3 cellular contexts compared by ENCODE assay signal in genomic region chr14:26594756-26595545, GRCh38.
TF ChIP-seq lines count a peak whose summit lies in the region.

No MANE protein-coding gene starts in this region.

TF ChIP-seq in A549, 52 proteins besides CTCF, POLR2A, EP300 and RAD21 (continued from another document):
- no peak for TF ChIP-seq NR3C1 (IDR thresholded peaks at IDR 0.05)

TF ChIP-seq in neural cell, 6 proteins besides CTCF, POLR2A, EP300 and RAD21:
- TF ChIP-seq REST (IDR thresholded peaks at IDR 0.05; ENCODE audit: borderline replicate concordance): peak; percentile 3
- TF ChIP-seq MXI1 (conservative IDR thresholded peaks at IDR 0.05; ENCODE audit: poor library complexity, severe bottlenecking): no peak
TF ChIP-seq in neural cell: peak in this region for 1.

TF ChIP-seq in HepG2, 621 proteins besides CTCF, POLR2A, EP300 and RAD21:
- TF ChIP-seq HMG20B (CRISPR knock-in tag; conservative IDR thresholded peaks at IDR 0.05) (no peak), SRSF4 (IDR thresholded peaks at IDR 0.05; ENCODE audit: low read depth, low read length, poor library complexity, severe bottlenecking) (no peak), ZNF3 (CRISPR knock-in tag; IDR thresholded peaks at IDR 0.05) (no peak), ZBTB40 (IDR thresholded peaks at IDR 0.05) (no peak), ZBTB40 (CRISPR knock-in tag; IDR thresholded peaks at IDR 0.05) (no peak), THAP8 (CRISPR knock-in tag; IDR thresholded peaks at IDR 0.05; ENCODE audit: borderline replicate concordance) (no peak), ZNF136 (CRISPR knock-in tag; IDR thresholded peaks at IDR 0.05; ENCODE audit: low read depth) (no peak), FOXJ3 (CRISPR knock-in tag; IDR thresholded peaks at IDR 0.05; ENCODE audit: borderline replicate concordance) (no peak), SETDB1 (CRISPR knock-in tag; IDR thresholded peaks at IDR 0.05; ENCODE audit: borderline replicate concordance) (no peak), PBX2 (CRISPR knock-in tag; IDR thresholded peaks at IDR 0.05) (no peak), ZNF234 (CRISPR knock-in tag; conservative IDR thresholded peaks at IDR 0.05) (no peak), ZBTB46 (CRISPR knock-in tag; IDR thresholded peaks at IDR 0.05; ENCODE audit: borderline replicate concordance) (no peak), ZNF205 (CRISPR knock-in tag; IDR thresholded peaks at IDR 0.05) (no peak), SP140L (CRISPR knock-in tag; IDR thresholded peaks at IDR 0.05; ENCODE audit: borderline replicate concordance) (no peak), SOX13 (IDR thresholded peaks at IDR 0.05) (no peak), SOX13 (CRISPR knock-in tag; conservative IDR thresholded peaks at IDR 0.05 in 1 of 2, IDR thresholded peaks at IDR 0.05 in 1 of 2) (no peak), E2F1 (CRISPR knock-in tag; IDR thresholded peaks at IDR 0.05) (no peak), FOXP4 (CRISPR knock-in tag; IDR thresholded peaks at IDR 0.05) (no peak), FOXK2 (IDR thresholded peaks at IDR 0.05) (no peak), HMGXB3 (CRISPR knock-in tag; IDR thresholded peaks at IDR 0.05; ENCODE audit: borderline replicate concordance) (no peak)
